ENCODE assay signal across 19 cellular contexts in the genomic region with DNA sequence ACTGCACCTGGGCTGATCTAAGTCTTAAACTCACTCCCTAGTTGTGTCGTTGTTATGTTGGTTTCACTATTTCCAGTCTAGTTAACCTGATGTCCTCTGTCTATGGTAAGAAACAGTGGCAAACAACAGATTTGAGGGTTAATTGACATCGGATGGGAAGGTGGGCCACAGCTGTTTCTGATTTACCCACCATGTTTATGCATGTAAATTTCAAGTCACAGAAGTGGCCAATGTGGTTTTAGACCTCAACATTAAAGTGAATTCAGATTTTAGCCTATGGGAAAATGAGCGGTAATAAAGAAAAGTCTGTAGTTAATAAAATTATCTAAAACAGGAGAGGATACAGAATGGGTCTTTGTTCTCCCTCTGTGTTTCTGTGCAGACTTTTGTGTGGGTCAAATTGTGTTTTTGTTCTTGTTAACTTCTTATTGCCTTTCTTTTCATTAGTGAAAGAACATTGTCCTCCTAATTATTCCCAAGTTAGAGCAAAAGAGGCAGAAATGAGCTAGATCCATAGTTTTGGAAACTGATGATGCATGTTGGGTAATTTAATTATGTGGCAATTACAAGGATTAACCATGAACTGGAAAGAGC.
A peak's percentile ranks its signal among the peaks of the same experiment; 100 is the strongest.
DNase-seq lines count a peak whose midpoint lies in the region; ATAC-seq and TF ChIP-seq lines count a peak whose summit lies in the region.
"Had no signal": no experiment of that assay in that cellular context is flagged by ENCODE, and none has a peak within 500 bp of the region (broad histone marks: within the 10 kb centered on the region; RNA-seq: fewer than 3 reads in every experiment).

No MANE protein-coding gene starts in this region.

- H3K27ac ChIP-seq in SK-N-SH (ENCODE audit: low read depth in 2 of 2, low read length in 1 of 2) (peak overlapping the region in 1 of 2 experiments; percentile 97; a peak in 2 of 4 replicates), A673 (ENCODE audit: low read depth, low read length, poor library complexity, severe bottlenecking) (no peak overlapping the region)
- H3K27ac ChIP-seq: BLaER1 treated with 17β-estradiol and CSF1 and Interleukin-3, amounts not matched to agents 10 nM and 100 nM had no signal

- H3K79me2 ChIP-seq in SK-N-SH (ENCODE audit: insufficient read depth): no peaks in the 10 kb centered on the region

- TF ChIP-seq CTCF in BE2C (IDR thresholded peaks at IDR 0.05; ENCODE audit: low read depth, low read length) (no peak), HFF-Myc (IDR thresholded peaks at IDR 0.05; ENCODE audit: low read depth, low read length, missing control alignments) (no peak), SK-N-SH (IDR thresholded peaks at IDR 0.05) (no peak), A673 (conservative IDR thresholded peaks at IDR 0.05; ENCODE audit: low read depth, low read length) (no peak)

- peak in 1 of 2 experiments; percentile 60; a peak in 1 of 4 replicates for TF ChIP-seq EP300 in SK-N-SH (IDR thresholded peaks at IDR 0.05; ENCODE audit: borderline replicate concordance in 1 of 2, low read depth in 1 of 2, low read length in 1 of 2)

- H2AFZ ChIP-seq in SK-N-SH (ENCODE audit: low read depth): 0 out of 2 replicates have a peak overlapping the region, but pooled peaks have one; percentile 32
- H2AFZ ChIP-seq: GM23338 had no signal

- no peak overlapping the region for H3K4me2 ChIP-seq in SK-N-SH
- H3K4me2 ChIP-seq: BLaER1 treated with 17β-estradiol and CSF1 and Interleukin-3, amounts not matched to agents 10 nM and 100 nM; GM23338 had no signal

- H3F3A ChIP-seq in SK-N-SH (replicated peaks; ENCODE audit: insufficient read depth): no peaks in the 10 kb centered on the region

- ATAC-seq in GM18511 (IDR thresholded peaks at IDR 0.05; ENCODE audit: unreplicated experiment): no peak
- ATAC-seq: GM12878, GM23338, HCT116 had no signal

- CTCF ChIA-PET in SK-N-SH (lab: Yijun Ruan, JAX) (interaction anchor here (1.1 to 1.9 kb wide), 5 partner anchors 39 to 256 kb away, joined by 3 to 7 read pairs (median 3); no protein-coding TSS in a partner anchor), A673 (lab: Charles Lee) (no interaction called here)

- H3K4me1 ChIP-seq in BE2C: 0 out of 2 replicates have a peak, but pooled peaks cover 2% of the 10 kb centered on the region
- peaks cover 0 to 4% of the 10 kb centered on the region in 2 experiments; a peak in 2 of 4 replicates for H3K4me1 ChIP-seq in SK-N-SH (ENCODE audit: control insufficient read depth in 1 of 2, insufficient read depth in 2 of 2, low read depth in 1 of 2, low read length in 1 of 2)
- no peaks in the 10 kb centered on the region for H3K4me1 ChIP-seq in A673 (ENCODE audit: insufficient read depth, low read length, poor library complexity, severe bottlenecking)
- H3K4me1 ChIP-seq: BLaER1 treated with 17β-estradiol and CSF1 and Interleukin-3, amounts not matched to agents 10 nM and 100 nM had no signal

- no peaks in the 10 kb centered on the region for H4K20me1 ChIP-seq in SK-N-SH (ENCODE audit: insufficient read depth)
- H4K20me1 ChIP-seq: BLaER1 treated with 17β-estradiol and CSF1 and Interleukin-3, amounts not matched to agents 10 nM and 100 nM had no signal

- H3K27me3 ChIP-seq in BE2C (no peaks in the 10 kb centered on the region), SK-N-SH (ENCODE audit: insufficient read depth) (no peaks in the 10 kb centered on the region), A673 (replicated peaks; ENCODE audit: insufficient read depth, low read depth, low read length, poor library complexity) (no peaks in the 10 kb centered on the region)
- H3K27me3 ChIP-seq: BLaER1 treated with 17β-estradiol and CSF1 and Interleukin-3, amounts not matched to agents 10 nM and 100 nM had no signal

- POLR2A ChIA-PET in SK-N-SH (lab: Yijun Ruan, JAX) (interaction anchor here (0.9 kb wide), 1 partner anchor 11 kb away, joined by 3 read pairs; no protein-coding TSS in a partner anchor), A673 (lab: Charles Lee; ENCODE audit: low non-redundant PET) (no interaction called here)

- no TSS peak for BruUV-seq in A673 (replicated peaks; lab: Mats Ljungman, UMichigan)

- H3K9me3 ChIP-seq in BE2C (no peaks in the 10 kb centered on the region), SK-N-SH (no peaks in the 10 kb centered on the region), A673 (ENCODE audit: low read depth, low read length, poor library complexity, severe bottlenecking) (no peaks in the 10 kb centered on the region)

- H3K9me2 ChIP-seq in SK-N-SH: no peaks in the 10 kb centered on the region

- 50% methylated on average over 3 of the region's 3 CpGs for WGBS in SK-N-SH (ENCODE audit: low lambda C conversion rate)

- no peak for TF ChIP-seq RAD21 in SK-N-SH (IDR thresholded peaks at IDR 0.05; ENCODE audit: low read length)

- intact Hi-C loops in A673 (cut with micrococcal nuclease; ENCODE audit: unreplicated experiment): no loop called here

- H3K9ac ChIP-seq in SK-N-SH: no peak overlapping the region
- H3K9ac ChIP-seq: BLaER1 treated with 17β-estradiol and CSF1 and Interleukin-3, amounts not matched to agents 10 nM and 100 nM had no signal

- DNase-seq in BE2C (peak; percentile 17), HFF-Myc (ENCODE audit: extremely low read depth, low read depth) (peak; percentile 25), SK-N-SH (peak; percentile 56), pons (ENCODE audit: low spot score) (peak; percentile 8), A673 (ENCODE audit: low spot score) (no peak), anterior cingulate cortex (lab: John Stamatoyannopoulos, UW) (no peak)
- DNase-seq: CD4-positive, alpha-beta T cell; CD8-positive, alpha-beta memory T cell; DMS 273 treated with DMSO at 0.1 percent for 48 hours; DMS79; EL; GDM1; H9; HFFc6 had no signal

- H3K36me3 ChIP-seq in BE2C (no peaks in the 10 kb centered on the region), SK-N-SH (replicated peaks in 1 of 2; ENCODE audit: control insufficient read depth in 1 of 2, insufficient read depth in 2 of 2, low read length in 1 of 2) (peaks cover 0 to 5% of the 10 kb centered on the region in 2 experiments), A673 (ENCODE audit: insufficient read depth, low read length, poor library complexity, severe bottlenecking) (no peaks in the 10 kb centered on the region)
- H3K36me3 ChIP-seq: BLaER1 treated with 17β-estradiol and CSF1 and Interleukin-3, amounts not matched to agents 10 nM and 100 nM had no signal

- H3K4me3 ChIP-seq in BE2C (ENCODE audit: low read depth, low read length): peak overlapping the region; percentile 31
- H3K4me3 ChIP-seq in HFF-Myc (replicated peaks; ENCODE audit: low read depth, low read length): no peak overlapping the region
- H3K4me3 ChIP-seq in SK-N-SH (ENCODE audit: low read depth in 2 of 2, low read length in 1 of 2): no peak overlapping the region
- H3K4me3 ChIP-seq in A673 (ENCODE audit: low read depth, low read length, poor library complexity, severe bottlenecking): no peak overlapping the region
- H3K4me3 ChIP-seq: BLaER1 treated with 17β-estradiol and CSF1 and Interleukin-3, amounts not matched to agents 10 nM and 100 nM; GM12878; GM23338 had no signal

TF ChIP-seq in SK-N-SH, 30 proteins besides CTCF, POLR2A, EP300 and RAD21:
- no peak for TF ChIP-seq EZH2phosphoT487 (IDR thresholded peaks at IDR 0.05; ENCODE audit: borderline replicate concordance, low read depth)
- peak; percentile 60; the same call in 1 of the 2 replicates for TF ChIP-seq RFX5 (IDR thresholded peaks at IDR 0.05; ENCODE audit: low read length)
- no peak for TF ChIP-seq MEF2A (IDR thresholded peaks at IDR 0.05; ENCODE audit: borderline replicate concordance, low read depth)
- TF ChIP-seq RCOR1 (IDR thresholded peaks at IDR 0.05; ENCODE audit: low read length): peak; percentile 41; the same call in 1 of the 2 replicates
- no peak for TF ChIP-seq FOSL2 (IDR thresholded peaks at IDR 0.05; ENCODE audit: borderline replicate concordance, low read depth)
- no peak for TF ChIP-seq FOXJ3 (CRISPR knock-in tag; IDR thresholded peaks at IDR 0.05)
- no peak for TF ChIP-seq TEAD4 (IDR thresholded peaks at IDR 0.05; ENCODE audit: borderline replicate concordance, insufficient read depth)
- no peak for TF ChIP-seq TAF1 (IDR thresholded peaks at IDR 0.05; ENCODE audit: borderline replicate concordance, low read depth, low read length)
- TF ChIP-seq GATA2 (CRISPR knock-in tag; IDR thresholded peaks at IDR 0.05): no peak
- TF ChIP-seq, protein P1, sequence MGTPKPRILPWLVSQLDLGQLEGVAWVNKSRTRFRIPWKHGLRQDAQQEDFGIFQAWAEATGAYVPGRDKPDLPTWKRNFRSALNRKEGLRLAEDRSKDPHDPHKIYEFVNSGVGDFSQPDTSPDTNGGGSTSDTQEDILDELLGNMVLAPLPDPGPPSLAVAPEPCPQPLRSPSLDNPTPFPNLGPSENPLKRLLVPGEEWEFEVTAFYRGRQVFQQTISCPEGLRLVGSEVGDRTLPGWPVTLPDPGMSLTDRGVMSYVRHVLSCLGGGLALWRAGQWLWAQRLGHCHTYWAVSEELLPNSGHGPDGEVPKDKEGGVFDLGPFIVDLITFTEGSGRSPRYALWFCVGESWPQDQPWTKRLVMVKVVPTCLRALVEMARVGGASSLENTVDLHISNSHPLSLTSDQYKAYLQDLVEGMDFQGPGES (IDR thresholded peaks at IDR 0.05; ENCODE audit: low read depth, low read length): no peak

Comparison
In these comparisons a context has a peak if more than half of its experiments do, and no peak if none do; other contexts are left out.
1. DNase-seq: peak in BE2C (single experiment), HFF-Myc (single experiment), SK-N-SH (single experiment) and pons (single experiment); none in A673 (single experiment) and anterior cingulate cortex (0 of 58).